In the genomic region with DNA sequence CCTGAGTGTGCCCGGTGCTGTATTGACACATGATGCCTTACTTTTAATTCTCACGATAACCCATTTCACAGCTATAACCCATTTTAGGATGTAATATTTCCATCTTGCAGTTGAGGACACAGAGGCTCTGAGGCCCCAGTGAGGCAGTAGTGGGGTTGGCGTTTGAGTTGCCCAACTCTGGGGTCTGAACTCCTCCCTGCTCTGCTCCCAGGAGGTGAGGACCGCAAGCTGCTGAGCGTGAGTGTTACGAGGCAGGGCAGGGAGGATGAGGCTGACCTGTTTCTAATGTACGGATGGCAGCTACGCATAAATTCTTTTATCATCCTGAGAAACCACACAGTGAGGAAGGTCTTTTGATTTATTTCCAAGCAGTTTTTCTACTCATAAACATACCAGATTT, we compare ENCODE assay signal across 1 cellular context.
A peak's percentile ranks its signal among the peaks of the same experiment; 100 is the strongest.
TF ChIP-seq lines count a peak whose summit lies in the region.

No MANE protein-coding gene starts in this region.

TF ChIP-seq in endothelial cell of umbilical vein, 7 proteins besides CTCF, POLR2A, EP300 and RAD21:
- no peak for TF ChIP-seq GATA2 (IDR thresholded peaks at IDR 0.05; ENCODE audit: insufficient read depth, insufficient read length, low read depth, low read length)
- TF ChIP-seq POLR2AphosphoS5 (IDR thresholded peaks at IDR 0.05; ENCODE audit: insufficient read depth, low read depth, low read length), result peak; percentile 31
- no peak for TF ChIP-seq FOS (IDR thresholded peaks at IDR 0.05; ENCODE audit: borderline replicate concordance, insufficient read depth, low read length)
- TF ChIP-seq, protein P1, sequence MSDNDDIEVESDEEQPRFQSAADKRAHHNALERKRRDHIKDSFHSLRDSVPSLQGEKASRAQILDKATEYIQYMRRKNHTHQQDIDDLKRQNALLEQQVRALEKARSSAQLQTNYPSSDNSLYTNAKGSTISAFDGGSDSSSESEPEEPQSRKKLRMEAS (IDR thresholded peaks at IDR 0.05; ENCODE audit: insufficient read depth, insufficient read length), result no peak
